In the genomic region with DNA sequence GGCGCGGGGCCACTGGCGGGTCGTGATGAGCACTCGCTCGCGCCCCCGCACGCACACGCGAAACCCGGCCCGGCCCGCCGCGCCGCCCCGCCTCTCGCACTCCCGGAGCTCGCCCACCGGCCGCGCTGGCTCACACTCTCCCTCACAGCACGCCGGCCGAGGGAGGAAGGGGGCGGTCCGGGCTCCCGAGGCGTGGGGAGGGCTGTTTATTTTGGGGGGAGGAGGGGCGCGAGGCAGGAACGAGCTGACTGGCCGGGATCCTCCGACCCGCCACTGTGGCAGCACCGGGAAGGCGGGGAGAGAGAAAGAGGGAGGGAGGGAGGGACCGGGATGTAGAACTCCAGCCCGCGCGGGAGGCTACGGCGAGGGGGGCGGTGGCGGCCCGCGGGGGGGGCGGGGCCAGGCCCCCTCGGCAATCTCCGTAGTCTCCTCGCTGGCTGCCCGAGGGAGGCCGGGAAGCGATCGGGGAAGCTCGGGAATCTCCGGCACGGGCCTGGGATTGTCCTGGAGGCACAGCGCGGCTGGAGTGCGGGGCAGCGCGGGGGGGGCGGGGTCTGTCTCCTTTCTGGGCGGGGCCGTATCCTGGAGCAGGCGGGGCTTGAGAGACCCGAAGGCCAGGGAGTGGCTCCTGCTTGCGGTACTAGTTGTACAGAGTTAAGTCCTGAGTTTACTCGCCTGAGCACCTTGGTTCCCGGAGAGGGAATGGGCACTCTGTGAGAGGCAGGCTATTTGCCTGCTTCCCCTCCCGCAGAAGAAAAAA, we compare ENCODE assay signal across 8 cellular contexts. TPM values are rescaled to one million over a fixed set of nuclear protein-coding genes. Genes with fewer than 3 reads are reported as not detected.
A peak's percentile ranks its signal among the peaks of the same experiment; 100 is the strongest.
DNase-seq lines count a peak whose midpoint lies in the region; ATAC-seq lines count a peak whose summit lies in the region.

A gene with protein sequence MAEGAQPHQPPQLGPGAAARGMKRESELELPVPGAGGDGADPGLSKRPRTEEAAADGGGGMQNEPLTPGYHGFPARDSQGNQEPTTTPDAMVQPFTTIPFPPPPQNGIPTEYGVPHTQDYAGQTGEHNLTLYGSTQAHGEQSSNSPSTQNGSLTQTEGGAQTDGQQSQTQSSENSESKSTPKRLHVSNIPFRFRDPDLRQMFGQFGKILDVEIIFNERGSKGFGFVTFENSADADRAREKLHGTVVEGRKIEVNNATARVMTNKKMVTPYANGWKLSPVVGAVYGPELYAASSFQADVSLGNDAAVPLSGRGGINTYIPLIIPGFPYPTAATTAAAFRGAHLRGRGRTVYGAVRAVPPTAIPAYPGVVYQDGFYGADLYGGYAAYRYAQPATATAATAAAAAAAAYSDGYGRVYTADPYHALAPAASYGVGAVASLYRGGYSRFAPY (minus strand): TSS at position 179 of the 760 bp plus-strand sequence. CDS start 399 bp downstream, outside the sequence.

- H3K36me3 ChIP-seq in skeletal muscle tissue (ENCODE audit: control insufficient read depth in 3 of 3, insufficient read depth in 3 of 3, low read length in 3 of 3): no peaks in the 10 kb centered on the region

- H3K4me1 ChIP-seq in skeletal muscle tissue (ENCODE audit: control insufficient read depth in 3 of 3, insufficient read depth in 3 of 3, low read length in 3 of 3): peaks cover 8 to 27% (median 18%) of the 10 kb centered on the region in 3 donors

- peak within 1 kb of the TSS; percentile 77 for H3K27ac ChIP-seq in skeletal muscle tissue (ENCODE audit: low read depth, low read length)

- no peaks in the 10 kb centered on the region for H3K9me3 ChIP-seq in skeletal muscle tissue (ENCODE audit: control insufficient read depth in 3 of 3, low read length in 3 of 3)

- no peaks in the 10 kb centered on the region for H3K27me3 ChIP-seq in skeletal muscle tissue (ENCODE audit: control insufficient read depth in 3 of 3, insufficient read depth in 3 of 3, low read length in 3 of 3)

- ATAC-seq in GM18909 (IDR thresholded peaks at IDR 0.05; ENCODE audit: poor library complexity, unreplicated experiment): no peak

- peak; percentile 99 for DNase-seq in AG20443 (ENCODE audit: low spot score)
- peak; percentile 94 for DNase-seq in HCEC 1CT
- DNase-seq in NCI-H2227 treated with DMSO at 0.1 percent for 48 hours (lab: John Stamatoyannopoulos, UW): peak; percentile 88
- DNase-seq in activated CD4-positive, CD25-positive, alpha-beta regulatory T cell treated with anti-CD3 and anti-CD28 coated beads, Interleukin-2, amount 50 U/mL, for 16 hours (ENCODE audit: low read depth, low spot score): peak; percentile 27
- DNase-seq in central memory CD4-positive, alpha-beta T cell: peak; percentile 37
- peak; percentile 100 for DNase-seq in iPS-NIHi7 (ENCODE audit: extremely low spot score)

- peak within 1 kb of the TSS; percentile 85 to 88 (median 86) for H3K4me3 ChIP-seq in skeletal muscle tissue (ENCODE audit: low read length in 3 of 3)

- peak within 1 kb of the TSS; percentile 80 to 89 (median 84) for H3K9ac ChIP-seq in skeletal muscle tissue (ENCODE audit: low read depth in 1 of 3, low read length in 3 of 3)

RNA-seq across cellular contexts. Expression of the gene that starts here (rescaled TPM):
- 200 TPM for total RNA-seq in skeletal muscle tissue

Comparison
In these comparisons a context has a peak if more than half of its experiments do, and no peak if none do; other contexts are left out.
1. DNase-seq: peak in every context shown above with its lines; median percentile 100 in iPS-NIHi7; 99 in AG20443; 94 in HCEC 1CT; 88 in NCI-H2227 treated with DMSO at 0.1 percent for 48 hours; 37 in central memory CD4-positive, alpha-beta T cell; 27 in activated CD4-positive, CD25-positive, alpha-beta regulatory T cell treated with anti-CD3 and anti-CD28 coated beads, Interleukin-2, amount 50 U/mL, for 16 hours.